ENCODE assay signal across 9 cellular contexts in the genomic region with DNA sequence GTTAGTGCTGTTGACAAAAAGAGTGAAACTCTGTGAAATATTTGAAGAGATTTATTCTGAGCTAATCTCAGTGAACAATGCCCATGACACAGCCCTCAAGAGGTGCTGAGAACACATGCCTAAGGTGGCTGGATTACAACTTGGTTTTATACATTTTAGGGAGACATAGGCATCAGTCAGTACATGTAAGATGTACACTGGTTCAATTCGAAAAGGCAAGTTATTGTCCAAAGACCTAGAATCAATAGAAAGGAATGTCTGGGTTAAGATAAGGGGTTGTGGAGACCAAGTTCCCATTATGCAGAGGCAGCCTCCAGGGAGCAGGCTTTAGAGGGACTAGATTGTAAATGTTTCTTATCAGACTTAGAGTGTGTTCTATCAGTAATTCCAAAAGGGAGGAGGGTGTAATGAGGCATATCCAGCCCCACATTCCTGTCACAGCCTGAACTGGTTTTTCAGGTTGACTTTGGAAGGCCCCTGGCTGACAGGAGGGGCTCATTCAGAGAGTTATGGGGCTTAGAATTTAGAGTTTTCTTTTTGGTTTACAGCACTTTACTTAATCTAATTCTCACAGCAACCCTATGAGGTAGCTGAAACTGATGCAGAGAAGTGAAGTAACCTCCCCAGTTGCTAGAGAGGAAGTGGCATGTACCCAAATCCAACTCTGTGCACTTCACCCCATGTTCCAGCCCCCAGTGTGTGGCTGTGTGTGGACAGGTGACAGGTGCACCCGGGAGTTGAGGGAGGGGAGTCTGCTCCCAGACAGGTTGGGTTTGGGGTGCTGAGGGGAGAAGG. TPM values are rescaled to one million over a fixed set of nuclear protein-coding genes. Genes with fewer than 3 reads are reported as not detected.
A peak's percentile ranks its signal among the peaks of the same experiment; 100 is the strongest.
DNase-seq lines count a peak whose midpoint lies in the region; ATAC-seq, FAIRE-seq and TF ChIP-seq lines count a peak whose summit lies in the region.
"Had no signal": no experiment of that assay in that cellular context is flagged by ENCODE, and none has a peak within 500 bp of the region (broad histone marks: within the 10 kb centered on the region; RNA-seq: fewer than 3 reads in every experiment).

No MANE protein-coding gene starts in this region.

- H3K27ac ChIP-seq in breast epithelium = peak overlapping the region; percentile 73 to 89
- no peak overlapping the region for H3K27ac ChIP-seq in naive thymus-derived CD4-positive, alpha-beta T cell (ENCODE audit: low read depth, low read length)

- H3K36me3 Mint-ChIP-seq in naive thymus-derived CD4-positive, alpha-beta T cell = peaks cover 0 to 5% (median 4%) of the 10 kb centered on the region in 5 donors

- DNase-seq in COLO668 (lab: John Stamatoyannopoulos, UW; ENCODE audit: unreplicated experiment) (peak; percentile 60), breast epithelium (ENCODE audit: low spot score in 2 of 2) (no peak), NCI-H187 (lab: John Stamatoyannopoulos, UW) (no peak), HuH-7.5 (ENCODE audit: low spot score) (no peak), frontal cortex (ENCODE audit: low spot score in 2 of 2) (no peak)
- no peak for DNase-seq in naive thymus-derived CD4-positive, alpha-beta T cell
- DNase-seq: NCI-H446 had no signal

- ATAC-seq in HG03354 (IDR thresholded peaks at IDR 0.05; ENCODE audit: poor library complexity, severe bottlenecking, unreplicated experiment) (peak; percentile 82), GM21360 (IDR thresholded peaks at IDR 0.05; ENCODE audit: unreplicated experiment) (no peak)
- peak; percentile 29 for ATAC-seq in naive thymus-derived CD4-positive, alpha-beta T cell

- POLR2A ChIA-PET in naive thymus-derived CD4-positive, alpha-beta T cell (lab: Charles Lee) = no interaction called here

- H3K27ac Mint-ChIP-seq in naive thymus-derived CD4-positive, alpha-beta T cell = no peak overlapping the region

- H3K9me3 Mint-ChIP-seq in naive thymus-derived CD4-positive, alpha-beta T cell = peaks cover 0 to 14% (median 4%) of the 10 kb centered on the region in 11 donors

- no peak overlapping the region for H3K4me3 ChIP-seq in breast epithelium
- H3K4me3 ChIP-seq in naive thymus-derived CD4-positive, alpha-beta T cell (ENCODE audit: low read length) = no peak overlapping the region

- peaks cover 0 to 4% of the 10 kb centered on the region in 2 donors for H3K4me1 ChIP-seq in breast epithelium
- no peaks in the 10 kb centered on the region for H3K4me1 ChIP-seq in naive thymus-derived CD4-positive, alpha-beta T cell (ENCODE audit: control insufficient read depth in 2 of 2, insufficient read depth in 2 of 2, low read length in 2 of 2)

- CTCF ChIA-PET in naive thymus-derived CD4-positive, alpha-beta T cell (lab: Charles Lee) = interaction anchor here (0.6 kb wide), 1 partner anchor 872 kb away, joined by 3 read pairs; no protein-coding TSS in a partner anchor

- H3K4me1 Mint-ChIP-seq in naive thymus-derived CD4-positive, alpha-beta T cell = no peaks in the 10 kb centered on the region

- no peaks in the 10 kb centered on the region for H3K36me3 ChIP-seq in breast epithelium
- H3K36me3 ChIP-seq in naive thymus-derived CD4-positive, alpha-beta T cell (ENCODE audit: control insufficient read depth in 2 of 3, insufficient read depth in 3 of 3, low read length in 3 of 3) = no peaks in the 10 kb centered on the region

- H3K27me3 Mint-ChIP-seq in naive thymus-derived CD4-positive, alpha-beta T cell = peaks cover 4 to 27% (median 27%) of the 10 kb centered on the region in 5 donors

- H3K27me3 ChIP-seq in breast epithelium = no peaks in the 10 kb centered on the region
- peaks cover 0 to 4% of the 10 kb centered on the region in 2 donors for H3K27me3 ChIP-seq in naive thymus-derived CD4-positive, alpha-beta T cell (ENCODE audit: control insufficient read depth in 2 of 2, insufficient read depth in 2 of 2, low read length in 2 of 2)

- H3K4me3 Mint-ChIP-seq in naive thymus-derived CD4-positive, alpha-beta T cell = no peak overlapping the region

- TF ChIP-seq CTCF in breast epithelium (IDR thresholded peaks at IDR 0.05) = no peak

- no peak for TF ChIP-seq POLR2A in breast epithelium (IDR thresholded peaks at IDR 0.05)

- H3K9me3 ChIP-seq in breast epithelium = no peaks in the 10 kb centered on the region
- H3K9me3 ChIP-seq in naive thymus-derived CD4-positive, alpha-beta T cell (ENCODE audit: control insufficient read depth in 2 of 3, low read length in 3 of 3) = no peaks in the 10 kb centered on the region

- FAIRE-seq in frontal cortex (lab: Jason Lieb, UNC) = no peak

- intact Hi-C loops in breast epithelium (cut with DNase I; ENCODE audit: low total_unique reads) = no loop called here
- intact Hi-C loops in naive thymus-derived CD4-positive, alpha-beta T cell (cut with micrococcal nuclease) = no loop called here

RNA-seq across cellular contexts. Expression of gene ASAP2, which starts 28.3 kb away (rescaled TPM):
- 10 to 100 TPM; 14.5 to 24.2 (median 21.0) TPM for total RNA-seq in breast epithelium
- 1 to 10 TPM in 1 of 5 experiments, under 1 TPM in 2, not detected in 2; 0.10 to 1.2 (median 0.45) TPM for total RNA-seq in naive thymus-derived CD4-positive, alpha-beta T cell
- polyA plus RNA-seq in naive thymus-derived CD4-positive, alpha-beta T cell = not detected
- total RNA-seq in frontal cortex = 32.2 TPM

Comparison
In these comparisons a context has a peak if more than half of its experiments do, and no peak if none do; other contexts are left out.
1. RNA of gene ASAP2, which starts 28.3 kb away (total RNA-seq): 32.2 TPM in frontal cortex (single experiment) and 14.5 to 24.2 TPM in breast epithelium; 0.10 to 1.2 TPM in naive thymus-derived CD4-positive, alpha-beta T cell; every median in the first group is over 4 times any median in the second.